ENCODE assay signal across 1 cellular context in the genomic region with DNA sequence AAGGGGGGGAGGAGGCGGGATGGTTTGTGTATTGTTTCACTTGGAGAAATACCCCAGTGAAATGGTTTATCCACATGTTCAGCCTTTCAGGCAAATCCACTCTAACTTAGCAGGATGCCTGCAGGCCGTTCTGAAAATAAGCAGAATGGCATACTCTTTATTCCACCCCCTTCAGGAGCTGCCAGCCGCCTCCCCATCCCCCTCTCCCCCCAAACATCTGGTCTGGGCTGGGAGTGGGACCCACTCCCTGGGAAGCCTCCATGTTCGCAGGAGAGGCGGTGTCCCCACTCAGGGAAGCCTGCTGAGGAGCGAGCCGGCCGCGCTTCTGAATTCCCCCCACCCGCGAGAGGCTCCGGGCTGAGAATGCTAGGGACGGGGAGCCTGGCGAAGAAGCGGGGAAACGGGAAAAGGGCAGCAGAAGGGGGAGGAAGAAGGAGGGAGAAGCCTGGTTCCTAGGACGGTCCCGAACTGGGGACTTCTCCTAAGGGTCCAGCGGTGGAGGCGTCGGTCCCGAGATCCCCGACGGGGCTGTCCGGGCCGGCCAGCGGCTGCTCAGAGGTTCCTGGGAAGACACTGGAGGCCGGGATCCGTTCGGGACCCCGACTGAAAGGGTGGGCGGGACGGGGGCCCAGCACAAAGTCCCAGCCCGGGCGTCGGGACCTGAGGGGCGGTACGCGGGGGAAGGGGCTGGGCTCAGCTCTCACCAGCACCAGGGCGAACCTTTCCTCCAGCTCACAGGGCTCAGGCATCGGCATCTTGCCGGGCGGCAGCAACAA.
TF ChIP-seq lines count a peak whose summit lies in the region.

No MANE protein-coding gene starts in this region.

TF ChIP-seq in HEK293, 187 proteins besides CTCF, POLR2A, EP300 and RAD21 (continued from another document):
- TF ChIP-seq ZNF132 (tag by site-specific recombination; IDR thresholded peaks at IDR 0.05; ENCODE audit: borderline replicate concordance) (no peak), KLF9 (tag by site-specific recombination; IDR thresholded peaks at IDR 0.05; ENCODE audit: low read depth) (peak; percentile 38), ZNF202 (tag by site-specific recombination; IDR thresholded peaks at IDR 0.05; ENCODE audit: borderline replicate concordance) (no peak), ZNF19 (tag by site-specific recombination; IDR thresholded peaks at IDR 0.05; ENCODE audit: low read depth) (no peak), HOXA7 (CRISPR knock-in tag; IDR thresholded peaks at IDR 0.05; ENCODE audit: borderline replicate concordance) (no peak), ZNF184 (tag by site-specific recombination; IDR thresholded peaks at IDR 0.05) (no peak), OSR2 (tag by site-specific recombination; IDR thresholded peaks at IDR 0.05) (no peak), ZNF600 (tag by site-specific recombination; IDR thresholded peaks at IDR 0.05) (no peak), ZNF501 (tag by site-specific recombination; IDR thresholded peaks at IDR 0.05) (no peak), ZFP69B (tag by site-specific recombination; IDR thresholded peaks at IDR 0.05) (peak; percentile 98), ZNF157 (tag by site-specific recombination; IDR thresholded peaks at IDR 0.05) (no peak), ZNF626 (tag by site-specific recombination; IDR thresholded peaks at IDR 0.05) (no peak), ZNF555 (tag by site-specific recombination; conservative IDR thresholded peaks at IDR 0.05) (no peak), SCRT2 (tag by site-specific recombination; IDR thresholded peaks at IDR 0.05) (no peak), ZNF146 (tag by site-specific recombination; IDR thresholded peaks at IDR 0.05) (no peak), ZNF335 (tag by site-specific recombination; conservative IDR thresholded peaks at IDR 0.05) (peak; percentile 62), IKZF3 (tag by site-specific recombination; IDR thresholded peaks at IDR 0.05) (peak; percentile 79), ZBTB20 (tag by site-specific recombination; IDR thresholded peaks at IDR 0.05) (peak; percentile 66; the same call in 1 of the 2 replicates), ZNF768 (tag by site-specific recombination; IDR thresholded peaks at IDR 0.05) (no peak), ZBTB7A (tag by site-specific recombination; IDR thresholded peaks at IDR 0.05; ENCODE audit: low read depth) (0 out of 2 replicates have a peak, but pooled peaks have one; percentile 17), KLF8 (tag by site-specific recombination; IDR thresholded peaks at IDR 0.05) (0 out of 2 replicates have a peak, but pooled peaks have one; percentile 5), WT1 (tag by site-specific recombination; IDR thresholded peaks at IDR 0.05) (no peak), ZNF341 (tag by site-specific recombination; IDR thresholded peaks at IDR 0.05; ENCODE audit: low read depth) (peak; percentile 75), ZNF785 (tag by site-specific recombination; IDR thresholded peaks at IDR 0.05) (no peak), RBAK (tag by site-specific recombination; IDR thresholded peaks at IDR 0.05) (no peak), KLF7 (tag by site-specific recombination; IDR thresholded peaks at IDR 0.05; ENCODE audit: borderline replicate concordance) (no peak), ZNF701 (tag by site-specific recombination; IDR thresholded peaks at IDR 0.05) (no peak), ZNF585B (tag by site-specific recombination; IDR thresholded peaks at IDR 0.05) (no peak)
- TF ChIP-seq, protein P1, sequence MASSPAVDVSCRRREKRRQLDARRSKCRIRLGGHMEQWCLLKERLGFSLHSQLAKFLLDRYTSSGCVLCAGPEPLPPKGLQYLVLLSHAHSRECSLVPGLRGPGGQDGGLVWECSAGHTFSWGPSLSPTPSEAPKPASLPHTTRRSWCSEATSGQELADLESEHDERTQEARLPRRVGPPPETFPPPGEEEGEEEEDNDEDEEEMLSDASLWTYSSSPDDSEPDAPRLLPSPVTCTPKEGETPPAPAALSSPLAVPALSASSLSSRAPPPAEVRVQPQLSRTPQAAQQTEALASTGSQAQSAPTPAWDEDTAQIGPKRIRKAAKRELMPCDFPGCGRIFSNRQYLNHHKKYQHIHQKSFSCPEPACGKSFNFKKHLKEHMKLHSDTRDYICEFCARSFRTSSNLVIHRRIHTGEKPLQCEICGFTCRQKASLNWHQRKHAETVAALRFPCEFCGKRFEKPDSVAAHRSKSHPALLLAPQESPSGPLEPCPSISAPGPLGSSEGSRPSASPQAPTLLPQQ (tag by site-specific recombination; IDR thresholded peaks at IDR 0.05), result peak; percentile 99
- TF ChIP-seq, protein P2, sequence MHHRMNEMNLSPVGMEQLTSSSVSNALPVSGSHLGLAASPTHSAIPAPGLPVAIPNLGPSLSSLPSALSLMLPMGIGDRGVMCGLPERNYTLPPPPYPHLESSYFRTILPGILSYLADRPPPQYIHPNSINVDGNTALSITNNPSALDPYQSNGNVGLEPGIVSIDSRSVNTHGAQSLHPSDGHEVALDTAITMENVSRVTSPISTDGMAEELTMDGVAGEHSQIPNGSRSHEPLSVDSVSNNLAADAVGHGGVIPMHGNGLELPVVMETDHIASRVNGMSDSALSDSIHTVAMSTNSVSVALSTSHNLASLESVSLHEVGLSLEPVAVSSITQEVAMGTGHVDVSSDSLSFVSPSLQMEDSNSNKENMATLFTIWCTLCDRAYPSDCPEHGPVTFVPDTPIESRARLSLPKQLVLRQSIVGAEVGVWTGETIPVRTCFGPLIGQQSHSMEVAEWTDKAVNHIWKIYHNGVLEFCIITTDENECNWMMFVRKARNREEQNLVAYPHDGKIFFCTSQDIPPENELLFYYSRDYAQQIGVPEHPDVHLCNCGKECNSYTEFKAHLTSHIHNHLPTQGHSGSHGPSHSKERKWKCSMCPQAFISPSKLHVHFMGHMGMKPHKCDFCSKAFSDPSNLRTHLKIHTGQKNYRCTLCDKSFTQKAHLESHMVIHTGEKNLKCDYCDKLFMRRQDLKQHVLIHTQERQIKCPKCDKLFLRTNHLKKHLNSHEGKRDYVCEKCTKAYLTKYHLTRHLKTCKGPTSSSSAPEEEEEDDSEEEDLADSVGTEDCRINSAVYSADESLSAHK (tag by site-specific recombination; IDR thresholded peaks at IDR 0.05), result no peak
- TF ChIP-seq, protein P3, sequence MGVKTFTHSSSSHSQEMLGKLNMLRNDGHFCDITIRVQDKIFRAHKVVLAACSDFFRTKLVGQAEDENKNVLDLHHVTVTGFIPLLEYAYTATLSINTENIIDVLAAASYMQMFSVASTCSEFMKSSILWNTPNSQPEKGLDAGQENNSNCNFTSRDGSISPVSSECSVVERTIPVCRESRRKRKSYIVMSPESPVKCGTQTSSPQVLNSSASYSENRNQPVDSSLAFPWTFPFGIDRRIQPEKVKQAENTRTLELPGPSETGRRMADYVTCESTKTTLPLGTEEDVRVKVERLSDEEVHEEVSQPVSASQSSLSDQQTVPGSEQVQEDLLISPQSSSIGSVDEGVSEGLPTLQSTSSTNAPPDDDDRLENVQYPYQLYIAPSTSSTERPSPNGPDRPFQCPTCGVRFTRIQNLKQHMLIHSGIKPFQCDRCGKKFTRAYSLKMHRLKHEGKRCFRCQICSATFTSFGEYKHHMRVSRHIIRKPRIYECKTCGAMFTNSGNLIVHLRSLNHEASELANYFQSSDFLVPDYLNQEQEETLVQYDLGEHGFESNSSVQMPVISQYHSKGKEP (tag by site-specific recombination; IDR thresholded peaks at IDR 0.05), result no peak
- TF ChIP-seq, protein P4, sequence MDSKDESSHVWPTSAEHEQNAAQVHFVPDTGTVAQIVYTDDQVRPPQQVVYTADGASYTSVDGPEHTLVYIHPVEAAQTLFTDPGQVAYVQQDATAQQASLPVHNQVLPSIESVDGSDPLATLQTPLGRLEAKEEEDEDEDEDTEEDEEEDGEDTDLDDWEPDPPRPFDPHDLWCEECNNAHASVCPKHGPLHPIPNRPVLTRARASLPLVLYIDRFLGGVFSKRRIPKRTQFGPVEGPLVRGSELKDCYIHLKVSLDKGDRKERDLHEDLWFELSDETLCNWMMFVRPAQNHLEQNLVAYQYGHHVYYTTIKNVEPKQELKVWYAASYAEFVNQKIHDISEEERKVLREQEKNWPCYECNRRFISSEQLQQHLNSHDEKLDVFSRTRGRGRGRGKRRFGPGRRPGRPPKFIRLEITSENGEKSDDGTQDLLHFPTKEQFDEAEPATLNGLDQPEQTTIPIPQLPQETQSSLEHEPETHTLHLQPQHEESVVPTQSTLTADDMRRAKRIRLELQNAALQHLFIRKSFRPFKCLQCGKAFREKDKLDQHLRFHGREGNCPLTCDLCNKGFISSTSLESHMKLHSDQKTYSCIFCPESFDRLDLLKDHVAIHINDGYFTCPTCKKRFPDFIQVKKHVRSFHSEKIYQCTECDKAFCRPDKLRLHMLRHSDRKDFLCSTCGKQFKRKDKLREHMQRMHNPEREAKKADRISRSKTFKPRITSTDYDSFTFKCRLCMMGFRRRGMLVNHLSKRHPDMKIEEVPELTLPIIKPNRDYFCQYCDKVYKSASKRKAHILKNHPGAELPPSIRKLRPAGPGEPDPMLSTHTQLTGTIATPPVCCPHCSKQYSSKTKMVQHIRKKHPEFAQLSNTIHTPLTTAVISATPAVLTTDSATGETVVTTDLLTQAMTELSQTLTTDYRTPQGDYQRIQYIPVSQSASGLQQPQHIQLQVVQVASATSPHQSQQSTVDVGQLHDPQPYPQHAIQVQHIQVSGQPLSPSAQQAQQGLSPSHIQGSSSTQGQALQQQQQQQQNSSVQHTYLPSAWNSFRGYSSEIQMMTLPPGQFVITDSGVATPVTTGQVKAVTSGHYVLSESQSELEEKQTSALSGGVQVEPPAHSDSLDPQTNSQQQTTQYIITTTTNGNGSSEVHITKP (tag by site-specific recombination; IDR thresholded peaks at IDR 0.05), result peak; percentile 92
- TF ChIP-seq, protein P5, sequence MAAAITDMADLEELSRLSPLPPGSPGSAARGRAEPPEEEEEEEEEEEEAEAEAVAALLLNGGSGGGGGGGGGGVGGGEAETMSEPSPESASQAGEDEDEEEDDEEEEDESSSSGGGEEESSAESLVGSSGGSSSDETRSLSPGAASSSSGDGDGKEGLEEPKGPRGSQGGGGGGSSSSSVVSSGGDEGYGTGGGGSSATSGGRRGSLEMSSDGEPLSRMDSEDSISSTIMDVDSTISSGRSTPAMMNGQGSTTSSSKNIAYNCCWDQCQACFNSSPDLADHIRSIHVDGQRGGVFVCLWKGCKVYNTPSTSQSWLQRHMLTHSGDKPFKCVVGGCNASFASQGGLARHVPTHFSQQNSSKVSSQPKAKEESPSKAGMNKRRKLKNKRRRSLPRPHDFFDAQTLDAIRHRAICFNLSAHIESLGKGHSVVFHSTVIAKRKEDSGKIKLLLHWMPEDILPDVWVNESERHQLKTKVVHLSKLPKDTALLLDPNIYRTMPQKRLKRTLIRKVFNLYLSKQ (tag by site-specific recombination; IDR thresholded peaks at IDR 0.05; ENCODE audit: borderline replicate concordance), result no peak
TF ChIP-seq in HEK293: peak in this region for 14.
